ENCODE assay signal across 10 cellular contexts in genomic region chr12:31687101-31687527, GRCh38.
DNase-seq lines count a peak whose midpoint lies in the region; ATAC-seq lines count a peak whose summit lies in the region.
"Had no signal": no experiment of that assay in that cellular context is flagged by ENCODE, and none has a peak within 500 bp of the region (broad histone marks: within the 10 kb centered on the region; RNA-seq: fewer than 3 reads in every experiment).

No MANE protein-coding gene starts in this region.

- no peaks in the 10 kb centered on the region for H3K27me3 Mint-ChIP-seq in stimulated activated naive CD8-positive, alpha-beta T cell treated with anti-CD3 and anti-CD28 coated beads, Interleukin-15, amount 100 ng/mL, for 72 hours
- H3K27me3 Mint-ChIP-seq in T-helper 2 cell treated with Interferon-gamma antibody and Interleukin-4, amounts not matched to agents 5 μg/mL and 100 μg/mL, for 36 hours (ENCODE audit: low read depth), result no peaks in the 10 kb centered on the region

- peak; percentile 6 for ATAC-seq in stimulated activated naive CD8-positive, alpha-beta T cell treated with anti-CD3 and anti-CD28 coated beads, Interleukin-15, Interleukin-2, amounts not matched to agents 100 U/mL and 50 U/mL, for 24 hours
- no peak for ATAC-seq in stimulated activated naive CD8-positive, alpha-beta T cell treated with anti-CD3 and anti-CD28 coated beads, Interleukin-15, amount 100 ng/mL, for 72 hours
- peak; percentile 58 for ATAC-seq in HG03196 (IDR thresholded peaks at IDR 0.05; ENCODE audit: unreplicated experiment)

- peak; percentile 12 for DNase-seq in stimulated activated naive CD8-positive, alpha-beta T cell treated with anti-CD3 and anti-CD28 coated beads, Interleukin-15, Interleukin-2, amounts not matched to agents 100 U/mL and 50 U/mL, for 24 hours
- no peak for DNase-seq in stimulated activated naive CD8-positive, alpha-beta T cell treated with anti-CD3 and anti-CD28 coated beads, Interleukin-15, amount 100 ng/mL, for 72 hours
- DNase-seq in T-helper 2 cell treated with Interferon-gamma antibody and Interleukin-4, amounts not matched to agents 5 μg/mL and 100 μg/mL, for 36 hours (ENCODE audit: low spot score), result peak; percentile 28
- DNase-seq in nucleus accumbens (lab: John Stamatoyannopoulos, UW) (no peak), NCI-H2171 treated with DMSO at 0.1 percent for 48 hours (lab: John Stamatoyannopoulos, UW) (no peak), HK-2 (ENCODE audit: unreplicated experiment) (no peak), NCI-H69 (lab: John Stamatoyannopoulos, UW) (no peak)
- DNase-seq: activated naive CD4-positive, alpha-beta T cell treated with anti-CD3 and anti-CD28 coated beads, Interleukin-2, amount 50 U/mL, for 16 hours; stimulated activated CD4-positive, alpha-beta T cell treated with anti-CD3 and anti-CD28 coated beads, Interleukin-15, amount 100 ng/mL, for 24 hours had no signal

- H3K4me3 Mint-ChIP-seq in stimulated activated naive CD8-positive, alpha-beta T cell treated with anti-CD3 and anti-CD28 coated beads, Interleukin-15, amount 100 ng/mL, for 72 hours, result no peak overlapping the region
- peak overlapping the region; percentile 18 for H3K4me3 Mint-ChIP-seq in T-helper 2 cell treated with Interferon-gamma antibody and Interleukin-4, amounts not matched to agents 5 μg/mL and 100 μg/mL, for 36 hours

- H3K9me3 Mint-ChIP-seq in stimulated activated naive CD8-positive, alpha-beta T cell treated with anti-CD3 and anti-CD28 coated beads, Interleukin-15, amount 100 ng/mL, for 72 hours, result peaks cover 7 to 12% of the 10 kb centered on the region in 2 donors
- peaks cover 24% of the 10 kb centered on the region for H3K9me3 Mint-ChIP-seq in T-helper 2 cell treated with Interferon-gamma antibody and Interleukin-4, amounts not matched to agents 5 μg/mL and 100 μg/mL, for 36 hours

- peaks cover 9% of the 10 kb centered on the region for H3K4me1 Mint-ChIP-seq in stimulated activated naive CD8-positive, alpha-beta T cell treated with anti-CD3 and anti-CD28 coated beads, Interleukin-15, amount 100 ng/mL, for 72 hours
- H3K4me1 Mint-ChIP-seq in T-helper 2 cell treated with Interferon-gamma antibody and Interleukin-4, amounts not matched to agents 5 μg/mL and 100 μg/mL, for 36 hours (ENCODE audit: low read depth), result peaks cover 8% of the 10 kb centered on the region

- peaks cover 25% of the 10 kb centered on the region for H3K36me3 Mint-ChIP-seq in T-helper 2 cell treated with Interferon-gamma antibody and Interleukin-4, amounts not matched to agents 5 μg/mL and 100 μg/mL, for 36 hours (ENCODE audit: low read depth)

- no peak overlapping the region for H3K27ac Mint-ChIP-seq in stimulated activated naive CD8-positive, alpha-beta T cell treated with anti-CD3 and anti-CD28 coated beads, Interleukin-15, amount 100 ng/mL, for 72 hours
- H3K27ac Mint-ChIP-seq in T-helper 2 cell treated with Interferon-gamma antibody and Interleukin-4, amounts not matched to agents 5 μg/mL and 100 μg/mL, for 36 hours, result no peak overlapping the region

Comparison
In these comparisons a context has a peak if more than half of its experiments do, and no peak if none do; other contexts are left out.
1. DNase-seq: peak in stimulated activated naive CD8-positive, alpha-beta T cell treated with anti-CD3 and anti-CD28 coated beads, Interleukin-15, Interleukin-2, amounts not matched to agents 100 U/mL and 50 U/mL, for 24 hours (single experiment) and T-helper 2 cell treated with Interferon-gamma antibody and Interleukin-4, amounts not matched to agents 5 μg/mL and 100 μg/mL, for 36 hours (single experiment); none in stimulated activated naive CD8-positive, alpha-beta T cell treated with anti-CD3 and anti-CD28 coated beads, Interleukin-15, amount 100 ng/mL, for 72 hours (0 of 2), nucleus accumbens (0 of 56), NCI-H2171 treated with DMSO at 0.1 percent for 48 hours (single experiment), HK-2 (single experiment) and NCI-H69 (single experiment).